ENCODE assay signal across 8 cellular contexts in genomic region chr5:1801954-1802295, GRCh38. TPM values are rescaled to one million over a fixed set of nuclear protein-coding genes. Genes with fewer than 3 reads are reported as not detected.
A peak's percentile ranks its signal among the peaks of the same experiment; 100 is the strongest.
DNase-seq lines count a peak whose midpoint lies in the region; ATAC-seq and TF ChIP-seq lines count a peak whose summit lies in the region.

No MANE protein-coding gene starts in this region.

- DNase-seq in G401 (ENCODE audit: low spot score), result peak; percentile 11
- peak; percentile 37 for DNase-seq in NCI-H1105 treated with DMSO at 0.1 percent for 48 hours (lab: John Stamatoyannopoulos, UW)
- peak in 1 of 2 donors; percentile 18 for DNase-seq in cardiac fibroblast (ENCODE audit: low read depth in 2 of 2)
- DNase-seq in mucosa of descending colon, result peak in 1 of 3 donors; percentile 49
- no peak for DNase-seq in GOT3 (lab: John Stamatoyannopoulos, UW)

- peaks cover 6% of the 10 kb centered on the region for H3K4me1 ChIP-seq in mucosa of descending colon (ENCODE audit: low read depth)

- peaks cover 7% of the 10 kb centered on the region for H3K36me3 ChIP-seq in mucosa of descending colon (ENCODE audit: low read depth)

- no peak for ATAC-seq in mucosa of descending colon
- no peak for ATAC-seq in HG02885 (IDR thresholded peaks at IDR 0.05; ENCODE audit: poor library complexity, unreplicated experiment)
- ATAC-seq in HG02571 (IDR thresholded peaks at IDR 0.05; ENCODE audit: unreplicated experiment), result no peak
- ATAC-seq in GM19395 (IDR thresholded peaks at IDR 0.05; ENCODE audit: unreplicated experiment), result no peak

- peak overlapping the region; percentile 76 to 96 for H3K4me3 ChIP-seq in cardiac fibroblast (replicated peaks in 1 of 2; ENCODE audit: low read depth in 2 of 2, low read length in 2 of 2)
- H3K4me3 ChIP-seq in mucosa of descending colon, result peak overlapping the region; percentile 89

- intact Hi-C loops in mucosa of descending colon (cut with DNase I, micrococcal nuclease), result no loop called here

- no peak for TF ChIP-seq CTCF in cardiac fibroblast (IDR thresholded peaks at IDR 0.05; ENCODE audit: low read depth, low read length)
- TF ChIP-seq CTCF in mucosa of descending colon (IDR thresholded peaks at IDR 0.05), result no peak

- in situ Hi-C loops in G401 (cut with HindIII; ENCODE audit: low sequenced_read_pairs), result no loop called here

- no peaks in the 10 kb centered on the region for H3K9me3 ChIP-seq in mucosa of descending colon

RNA-seq across cellular contexts. Expression of gene NDUFS6, which starts 0.7 kb away (rescaled TPM):
- 94.3 and 107 TPM in 2 replicates for total RNA-seq in G401 (2014; rRNA removed; shearing (Covaris generic))
- 10 to 100 TPM; 38.7 to 43.5 (median 39.3) TPM for total RNA-seq in mucosa of descending colon

RNA-seq across cellular contexts. Expression of gene MRPL36, which starts 2.3 kb away (rescaled TPM):
- 39.4 and 85.0 TPM in 2 replicates for total RNA-seq in G401 (2014; rRNA removed; shearing (Covaris generic))
- 10 to 100 TPM; 26.3 to 41.4 (median 28.6) TPM for total RNA-seq in mucosa of descending colon
